14 cellular contexts compared by ENCODE assay signal in the genomic region with DNA sequence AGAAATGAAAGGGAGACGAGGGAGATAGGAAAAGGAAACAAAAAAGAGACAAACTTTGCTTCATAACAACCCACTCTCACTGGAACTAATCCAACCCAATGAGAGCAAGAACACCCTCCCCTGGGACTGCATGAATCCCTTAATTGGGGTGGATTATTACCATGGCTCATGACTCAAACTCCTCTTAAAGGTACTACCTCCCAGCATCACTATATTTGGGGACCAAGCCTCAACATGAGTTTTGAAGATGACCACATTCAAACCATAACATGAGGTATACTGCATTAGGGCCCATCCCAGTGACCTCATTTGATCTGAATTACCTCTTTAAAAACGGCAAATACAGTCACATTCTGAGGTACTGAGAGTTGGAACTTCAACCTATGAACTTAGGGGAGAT. TPM values are rescaled to one million over a fixed set of nuclear protein-coding genes. Genes with fewer than 3 reads are reported as not detected.
DNase-seq lines count a peak whose midpoint lies in the region; ATAC-seq and TF ChIP-seq lines count a peak whose summit lies in the region.
"Had no signal": no experiment of that assay in that cellular context is flagged by ENCODE, and none has a peak within 500 bp of the region (broad histone marks: within the 10 kb centered on the region; RNA-seq: fewer than 3 reads in every experiment).

No MANE protein-coding gene starts in this region.

- peak overlapping the region; percentile 15 to 45 for H3K27ac ChIP-seq in right atrium auricular region
- peak overlapping the region; percentile 77 for H3K27ac ChIP-seq in SK-N-MC
- no peak overlapping the region for H3K27ac ChIP-seq in MM.1S (ENCODE audit: low read length)

- H3K4me3 Mint-ChIP-seq in type B pancreatic cell, result no peak overlapping the region
- H3K4me3 Mint-ChIP-seq: activated naive CD4-positive, alpha-beta T cell treated with anti-CD3 and anti-CD28 coated beads, Interleukin-2, amount 50 U/mL, for 24 hours had no signal

- H3K9me3 Mint-ChIP-seq in type B pancreatic cell, result no peaks in the 10 kb centered on the region
- H3K9me3 Mint-ChIP-seq: activated naive CD4-positive, alpha-beta T cell treated with anti-CD3 and anti-CD28 coated beads, Interleukin-2, amount 50 U/mL, for 24 hours had no signal

- H3K4me1 ChIP-seq in right atrium auricular region (peaks cover 0 to 44% of the 10 kb centered on the region in 2 donors), MM.1S (ENCODE audit: low read length) (peaks cover 6% of the 10 kb centered on the region; the same call in 1 of the 2 replicates)

- ATAC-seq in Right ventricle myocardium inferior (no peak), HG03196 (IDR thresholded peaks at IDR 0.05; ENCODE audit: unreplicated experiment) (no peak)

- no peaks in the 10 kb centered on the region for H4K20me1 ChIP-seq in MM.1S (ENCODE audit: insufficient read depth, low read length)

- no peaks in the 10 kb centered on the region for H3K9me3 ChIP-seq in right atrium auricular region
- no peaks in the 10 kb centered on the region for H3K9me3 ChIP-seq in SK-N-MC (ENCODE audit: low read depth, low read length)
- no peaks in the 10 kb centered on the region for H3K9me3 ChIP-seq in MM.1S (replicated peaks; ENCODE audit: insufficient read depth, low read length)
- H3K9me3 ChIP-seq: BE2C had no signal

- no peak overlapping the region for H2AFZ ChIP-seq in MM.1S (ENCODE audit: low read length)

- H3K9me2 ChIP-seq in MM.1S (replicated peaks; ENCODE audit: insufficient read depth, low read length), result no peaks in the 10 kb centered on the region

- H3K4me3 ChIP-seq in right atrium auricular region (no peak overlapping the region), SK-N-MC (no peak overlapping the region), fibroblast of mammary gland (ENCODE audit: control insufficient read depth, low read depth, low read length) (no peak overlapping the region), MM.1S (ENCODE audit: low read length) (no peak overlapping the region)

- TF ChIP-seq CTCF in right atrium auricular region (IDR thresholded peaks at IDR 0.05), result no peak
- TF ChIP-seq CTCF in fibroblast of mammary gland (conservative IDR thresholded peaks at IDR 0.05; ENCODE audit: control insufficient read depth, insufficient read depth, low read depth, low read length), result no peak
- TF ChIP-seq CTCF in type B pancreatic cell (conservative IDR thresholded peaks at IDR 0.05), result no peak
- no peak for TF ChIP-seq CTCF in MM.1S (IDR thresholded peaks at IDR 0.05; ENCODE audit: low read length)

- H3K9ac ChIP-seq in SK-N-MC (ENCODE audit: insufficient read length) (no peak overlapping the region), MM.1S (ENCODE audit: low read length) (no peak overlapping the region)

- no peaks in the 10 kb centered on the region for H3K27me3 ChIP-seq in right atrium auricular region
- H3K27me3 ChIP-seq in MM.1S (replicated peaks; ENCODE audit: insufficient read depth, low read length), result no peaks in the 10 kb centered on the region
- H3K27me3 ChIP-seq: BE2C had no signal

- H3F3A ChIP-seq in MM.1S (ENCODE audit: insufficient read depth, low read length), result no peaks in the 10 kb centered on the region

- intact Hi-C loops in Right ventricle myocardium inferior (cut with DNase I), result loop anchor here (2.0 to 5.0 kb wide), 3 partner anchors 307 to 642 kb away; no protein-coding TSS in a partner anchor

- H3K27me3 Mint-ChIP-seq in type B pancreatic cell, result no peaks in the 10 kb centered on the region
- H3K27me3 Mint-ChIP-seq: activated naive CD4-positive, alpha-beta T cell treated with anti-CD3 and anti-CD28 coated beads, Interleukin-2, amount 50 U/mL, for 24 hours had no signal

- DNase-seq in right atrium auricular region (ENCODE audit: low spot score) (no peak), Right ventricle myocardium inferior (ENCODE audit: missing footprints) (no peak), SK-N-MC (ENCODE audit: low read depth, low spot score) (no peak), fibroblast of mammary gland (ENCODE audit: low read depth) (peak; percentile 91), type B pancreatic cell (ENCODE audit: extremely low spot score, unreplicated experiment) (no peak), MV-4-11 (lab: John Stamatoyannopoulos, UW) (no peak), MM.1S (no peak)
- DNase-seq: activated CD4-positive, alpha-beta T cell treated with anti-CD3 and anti-CD28 coated beads, Interleukin-2, amount 50 U/mL, for 4 hours; BE2C; NCI-H2081; occipital lobe; stimulated activated CD8-positive, alpha-beta memory T cell treated with anti-CD3 and anti-CD28 coated beads, Interleukin-4, amount 100 ng/mL, for 48 hours had no signal

- H3K36me3 ChIP-seq in right atrium auricular region (no peaks in the 10 kb centered on the region), SK-N-MC (ENCODE audit: insufficient read depth, low read length) (peaks cover 48% of the 10 kb centered on the region), MM.1S (replicated peaks; ENCODE audit: insufficient read depth, low read length) (no peaks in the 10 kb centered on the region)

- H3K79me2 ChIP-seq in MM.1S (ENCODE audit: low read length), result peaks cover 67% of the 10 kb centered on the region

- peaks cover 37% of the 10 kb centered on the region for H3K36me3 Mint-ChIP-seq in type B pancreatic cell

- H3K4me2 ChIP-seq in MM.1S (ENCODE audit: low read depth, low read length), result no peak overlapping the region

- peak overlapping the region; percentile 22 for H3K27ac Mint-ChIP-seq in type B pancreatic cell
- H3K27ac Mint-ChIP-seq: activated naive CD4-positive, alpha-beta T cell treated with anti-CD3 and anti-CD28 coated beads, Interleukin-2, amount 50 U/mL, for 24 hours had no signal

- peaks cover 23% of the 10 kb centered on the region for H3K4me1 Mint-ChIP-seq in type B pancreatic cell (ENCODE audit: unreplicated experiment)

RNA-seq across cellular contexts. Expression of gene MTAP, which starts 8.0 kb away (rescaled TPM):
- 10 to 100 TPM in 1 of 2 donors, 1 to 10 TPM in 1; 9.1 to 10.3 TPM for total RNA-seq in right atrium auricular region
- 20.4 TPM for total RNA-seq in Right ventricle myocardium inferior
- total RNA-seq in type B pancreatic cell (ENCODE audit: low replicate concordance), result 73.4 and 77.4 TPM in 2 replicates
